In the genomic region with DNA sequence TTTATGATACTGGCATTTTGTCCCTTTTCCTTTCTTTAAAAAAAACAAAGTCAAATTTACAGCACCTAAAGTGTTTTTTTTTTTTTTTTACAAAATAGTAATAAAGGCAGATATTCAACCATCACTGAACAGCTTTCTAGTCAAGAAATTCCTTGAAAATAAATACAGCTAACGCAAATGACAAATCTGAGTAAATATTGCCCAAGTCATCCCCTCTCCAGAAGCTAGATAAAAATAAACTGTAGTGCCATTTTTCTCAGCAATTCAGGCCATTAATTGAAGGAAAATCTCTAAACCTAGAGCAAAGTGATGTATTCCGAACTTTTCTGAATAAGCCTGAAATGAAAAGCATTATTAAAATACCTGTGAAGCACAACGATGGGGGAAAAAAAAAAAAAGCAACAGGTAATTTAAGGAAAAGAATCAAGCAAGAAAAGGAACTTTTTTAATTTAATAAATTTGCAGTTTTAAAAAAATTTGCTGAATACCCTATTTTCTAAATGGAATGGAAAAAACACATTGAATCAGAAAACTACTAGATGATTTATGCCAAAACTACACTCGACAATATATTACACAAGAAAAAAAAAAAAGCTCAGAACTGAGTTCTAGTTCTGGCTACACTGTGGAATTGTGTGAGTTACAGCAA, we compare ENCODE assay signal across 17 cellular contexts. TPM values are rescaled to one million over a fixed set of nuclear protein-coding genes. Genes with fewer than 3 reads are reported as not detected.
A peak's percentile ranks its signal among the peaks of the same experiment; 100 is the strongest.
DNase-seq lines count a peak whose midpoint lies in the region; ATAC-seq and TF ChIP-seq lines count a peak whose summit lies in the region.
"Had no signal": no experiment of that assay in that cellular context is flagged by ENCODE, and none has a peak within 500 bp of the region (broad histone marks: within the 10 kb centered on the region; RNA-seq: fewer than 3 reads in every experiment).

No MANE protein-coding gene starts in this region.

- H3K9me3 ChIP-seq in vagina = no peaks in the 10 kb centered on the region

- H3K4me1 Mint-ChIP-seq in activated naive CD4-positive, alpha-beta T cell treated with anti-CD3 and anti-CD28 coated beads, Interleukin-2, amount 50 U/mL, for 24 hours = peaks cover 93% of the 10 kb centered on the region
- H3K4me1 Mint-ChIP-seq in activated T-helper 17 cell treated with anti-CD3 and anti-CD28 coated beads, Interleukin-2, amount 50 U/mL, for 72 hours = peaks cover 59% of the 10 kb centered on the region
- H3K4me1 Mint-ChIP-seq in immature natural killer cell = peaks cover 87 to 98% of the 10 kb centered on the region in 2 donors

- H3K4me3 ChIP-seq in vagina = no peak overlapping the region
- H3K4me3 ChIP-seq: dorsolateral prefrontal cortex, left ventricle myocardium inferior had no signal

- peaks cover 42% of the 10 kb centered on the region for H3K36me3 Mint-ChIP-seq in activated naive CD4-positive, alpha-beta T cell treated with anti-CD3 and anti-CD28 coated beads, Interleukin-2, amount 50 U/mL, for 24 hours
- H3K36me3 Mint-ChIP-seq in activated naive CD4-positive, alpha-beta T cell treated with anti-CD3 and anti-CD28 coated beads, Interleukin-2, amount 50 U/mL, for 72 hours = peaks cover 57 to 86% of the 10 kb centered on the region in 2 donors
- peaks cover 97% of the 10 kb centered on the region for H3K36me3 Mint-ChIP-seq in activated T-helper 17 cell treated with anti-CD3 and anti-CD28 coated beads, Interleukin-2, amount 50 U/mL, for 72 hours (ENCODE audit: low read depth)
- peaks cover 6 to 18% (median 13%) of the 10 kb centered on the region in 3 donors for H3K36me3 Mint-ChIP-seq in immature natural killer cell

- intact Hi-C loops in vagina (cut with DNase I) = no loop called here

- no peak for TF ChIP-seq CTCF in vagina (IDR thresholded peaks at IDR 0.05)

- H3K27ac Mint-ChIP-seq in activated naive CD4-positive, alpha-beta T cell treated with anti-CD3 and anti-CD28 coated beads, Interleukin-2, amount 50 U/mL, for 24 hours = peak overlapping the region; percentile 62
- H3K27ac Mint-ChIP-seq in activated naive CD4-positive, alpha-beta T cell treated with anti-CD3 and anti-CD28 coated beads, Interleukin-2, amount 50 U/mL, for 72 hours = no peak overlapping the region
- peak overlapping the region; percentile 44 for H3K27ac Mint-ChIP-seq in activated T-helper 17 cell treated with anti-CD3 and anti-CD28 coated beads, Interleukin-2, amount 50 U/mL, for 72 hours
- H3K27ac Mint-ChIP-seq in immature natural killer cell = peak overlapping the region in 3 of 6 donors; percentile 6 to 98 (median 41)

- peaks cover 97% of the 10 kb centered on the region for H3K4me1 ChIP-seq in vagina

- H3K27ac ChIP-seq in vagina = peak overlapping the region; percentile 15
- H3K27ac ChIP-seq: dorsolateral prefrontal cortex, left ventricle myocardium inferior had no signal

- H3K27me3 ChIP-seq in vagina = no peaks in the 10 kb centered on the region
- H3K27me3 ChIP-seq: dorsolateral prefrontal cortex had no signal

- no peak for ATAC-seq in activated naive CD4-positive, alpha-beta T cell treated with anti-CD3 and anti-CD28 coated beads, Interleukin-2, amount 50 U/mL, for 72 hours
- ATAC-seq in activated T-helper 17 cell treated with anti-CD3 and anti-CD28 coated beads, Interleukin-2, amount 50 U/mL, for 72 hours (replicated peaks) = no peak
- no peak for ATAC-seq in GM19467 (IDR thresholded peaks at IDR 0.05; ENCODE audit: unreplicated experiment)
- ATAC-seq: Right ventricle myocardium inferior had no signal

- H3K9me3 Mint-ChIP-seq in activated naive CD4-positive, alpha-beta T cell treated with anti-CD3 and anti-CD28 coated beads, Interleukin-2, amount 50 U/mL, for 24 hours = no peaks in the 10 kb centered on the region
- no peaks in the 10 kb centered on the region for H3K9me3 Mint-ChIP-seq in activated naive CD4-positive, alpha-beta T cell treated with anti-CD3 and anti-CD28 coated beads, Interleukin-2, amount 50 U/mL, for 72 hours
- no peaks in the 10 kb centered on the region for H3K9me3 Mint-ChIP-seq in activated T-helper 17 cell treated with anti-CD3 and anti-CD28 coated beads, Interleukin-2, amount 50 U/mL, for 72 hours
- no peaks in the 10 kb centered on the region for H3K9me3 Mint-ChIP-seq in immature natural killer cell

- no peak for DNase-seq in activated naive CD4-positive, alpha-beta T cell treated with anti-CD3 and anti-CD28 coated beads, Interleukin-2, amount 50 U/mL, for 72 hours (ENCODE audit: low spot score in 2 of 2)
- DNase-seq in immature natural killer cell (no peak), vagina (ENCODE audit: extremely low spot score in 2 of 2) (no peak), NCI-H2107 (lab: John Stamatoyannopoulos, UW) (no peak)
- DNase-seq in stimulated activated naive CD4-positive, alpha-beta T cell (lab: John Stamatoyannopoulos, UW) = no peak
- DNase-seq: activated CD4-positive, alpha-beta T cell treated with anti-CD3 and anti-CD28 coated beads, Interleukin-2, amount 50 U/mL, for 48 hours; activated effector memory CD4-positive, alpha-beta T cell treated with anti-CD3 and anti-CD28 coated beads, Interleukin-2, amount 50 U/mL, for 16 hours; dorsolateral prefrontal cortex; left ventricle myocardium inferior; naive B cell; NCI-H82; stimulated activated CD4-positive, alpha-beta T cell treated with anti-CD3 and anti-CD28 coated beads, Interleukin-2, amount 100 ng/mL, for 24 hours; T1000 had no signal

- H3K27me3 Mint-ChIP-seq in activated naive CD4-positive, alpha-beta T cell treated with anti-CD3 and anti-CD28 coated beads, Interleukin-2, amount 50 U/mL, for 24 hours = no peaks in the 10 kb centered on the region
- H3K27me3 Mint-ChIP-seq in activated T-helper 17 cell treated with anti-CD3 and anti-CD28 coated beads, Interleukin-2, amount 50 U/mL, for 72 hours = no peaks in the 10 kb centered on the region
- H3K27me3 Mint-ChIP-seq in immature natural killer cell (ENCODE audit: low read depth in 3 of 3) = peaks cover under 1 to 6% (median under 1%) of the 10 kb centered on the region in 3 donors
- H3K27me3 Mint-ChIP-seq: naive B cell had no signal

- H3K4me3 Mint-ChIP-seq in activated naive CD4-positive, alpha-beta T cell treated with anti-CD3 and anti-CD28 coated beads, Interleukin-2, amount 50 U/mL, for 24 hours = peak overlapping the region; percentile 87
- H3K4me3 Mint-ChIP-seq in activated T-helper 17 cell treated with anti-CD3 and anti-CD28 coated beads, Interleukin-2, amount 50 U/mL, for 72 hours = peak overlapping the region; percentile 90
- H3K4me3 Mint-ChIP-seq in immature natural killer cell = peak overlapping the region; percentile 28 to 78 (median 60)

- TF ChIP-seq POLR2A in vagina (IDR thresholded peaks at IDR 0.05) = no peak

- peaks cover 3 to 25% of the 10 kb centered on the region in 2 donors for H3K36me3 ChIP-seq in vagina

RNA-seq across cellular contexts. Expression of gene SP3, which starts 6.9 kb away (rescaled TPM):
- 100 to 1,000 TPM in 1 of 2 donors, 10 to 100 TPM in 1; 79.1 to 161 TPM for total RNA-seq in activated naive CD4-positive, alpha-beta T cell treated with anti-CD3 and anti-CD28 coated beads, Interleukin-2, amount 50 U/mL, for 72 hours
- 100 to 1,000 TPM in 1 of 2 donors, 10 to 100 TPM in 1; 84.4 to 103 TPM for total RNA-seq in activated T-helper 17 cell treated with anti-CD3 and anti-CD28 coated beads, Interleukin-2, amount 50 U/mL, for 72 hours
- polyA plus RNA-seq in immature natural killer cell = 10 to 100 TPM; 48.6 to 77.4 (median 53.2) TPM
- total RNA-seq in vagina = 119 TPM

Comparison
In these comparisons a context has a peak if more than half of its experiments do, and no peak if none do; other contexts are left out.
1. H3K27ac Mint-ChIP-seq: peak in activated naive CD4-positive, alpha-beta T cell treated with anti-CD3 and anti-CD28 coated beads, Interleukin-2, amount 50 U/mL, for 24 hours (single experiment) and activated T-helper 17 cell treated with anti-CD3 and anti-CD28 coated beads, Interleukin-2, amount 50 U/mL, for 72 hours (single experiment); none in activated naive CD4-positive, alpha-beta T cell treated with anti-CD3 and anti-CD28 coated beads, Interleukin-2, amount 50 U/mL, for 72 hours (0 of 2).
2. Peak in every context shown above with its lines, with median percentiles within 50 percentile points of each other: H3K4me3 Mint-ChIP-seq.